In the genomic region with DNA sequence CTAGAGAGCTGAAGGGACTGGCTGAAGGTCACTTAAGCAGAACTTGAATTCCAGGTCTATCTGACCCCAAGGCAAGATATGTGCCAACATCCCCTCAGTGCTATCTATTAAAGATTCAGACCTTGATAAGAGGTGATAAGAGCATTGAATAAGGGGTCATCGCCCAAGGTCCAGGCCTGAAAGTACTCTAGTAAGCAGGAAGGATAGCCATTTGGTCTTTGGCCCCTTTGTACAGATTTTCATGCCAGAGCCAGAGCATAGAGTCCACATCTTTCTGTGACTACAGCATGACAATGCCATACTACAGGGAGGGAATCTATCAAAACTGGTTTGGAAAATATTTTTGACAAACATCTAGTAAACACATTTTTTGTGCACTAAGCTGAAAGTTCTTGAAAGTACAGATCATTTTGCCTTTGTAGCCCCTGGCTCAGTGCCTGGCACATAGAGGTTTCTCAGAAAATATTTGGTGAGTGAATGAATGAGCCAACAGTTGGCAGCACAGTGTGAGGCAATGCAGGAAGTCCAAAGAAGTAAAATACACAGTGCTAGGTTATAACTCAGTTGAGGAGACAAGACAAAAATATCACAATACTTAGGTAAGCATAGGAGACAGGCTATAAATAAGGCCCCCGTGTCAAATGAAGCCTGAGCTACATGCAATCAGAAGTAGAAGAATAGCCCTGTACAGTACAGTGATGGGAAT, we compare ENCODE assay signal across 14 cellular contexts. TPM values are rescaled to one million over a fixed set of nuclear protein-coding genes. Genes with fewer than 3 reads are reported as not detected.
DNase-seq lines count a peak whose midpoint lies in the region; ATAC-seq and TF ChIP-seq lines count a peak whose summit lies in the region.
"Had no signal": no experiment of that assay in that cellular context is flagged by ENCODE, and none has a peak within 500 bp of the region (broad histone marks: within the 10 kb centered on the region; RNA-seq: fewer than 3 reads in every experiment).

No MANE protein-coding gene starts in this region.

- H3K27ac ChIP-seq in testis: no peak overlapping the region
- H3K27ac ChIP-seq: breast epithelium had no signal

- ATAC-seq in SK-N-SH treated with all-trans-retinoic acid at 6 μM for 48 hours (peak; percentile 72), HG03354 (IDR thresholded peaks at IDR 0.05; ENCODE audit: poor library complexity, severe bottlenecking, unreplicated experiment) (no peak)

- TF ChIP-seq CTCF in testis (IDR thresholded peaks at IDR 0.05): no peak

- H3K4me1 ChIP-seq in testis: no peaks in the 10 kb centered on the region
- H3K4me1 ChIP-seq: breast epithelium had no signal

- H3K4me3 ChIP-seq in testis: no peak overlapping the region
- H3K4me3 ChIP-seq: breast epithelium, GM23338 had no signal

- H3K27me3 ChIP-seq in testis: no peaks in the 10 kb centered on the region
- H3K27me3 ChIP-seq: breast epithelium had no signal

- intact Hi-C loops in testis (cut with DNase I; ENCODE audit: low total_unique reads): no loop called here

- DNase-seq in EL: peak; percentile 85
- peak; percentile 91 for DNase-seq in fibroblast of peridontal ligament (ENCODE audit: extremely low read depth)
- peak; percentile 25 for DNase-seq in pons (ENCODE audit: low spot score)
- no peak for DNase-seq in testis
- no peak for DNase-seq in NCI-H510A treated with DMSO at 0.1 percent for 48 hours (lab: John Stamatoyannopoulos, UW)
- DNase-seq in CD1c-positive myeloid dendritic cell (ENCODE audit: extremely low spot score): no peak
- DNase-seq: activated CD4-positive, alpha-beta T cell treated with anti-CD3 and anti-CD28 coated beads for 48 hours; DMS79; NCI-H1694; SHP77 treated with DMSO at 0.1 percent for 48 hours had no signal

- no peaks in the 10 kb centered on the region for H3K9me3 ChIP-seq in testis
- H3K9me3 ChIP-seq: breast epithelium had no signal

- TF ChIP-seq POLR2A in testis (IDR thresholded peaks at IDR 0.05): no peak

- 87 to 89% methylated on average over 2 of the region's 2 CpGs for WGBS in testis, 2 donors

- H3K36me3 ChIP-seq in testis (ENCODE audit: low read depth, missing control alignments): no peaks in the 10 kb centered on the region
- H3K36me3 ChIP-seq: breast epithelium had no signal

TF ChIP-seq in SK-N-SH treated with all-trans-retinoic acid at 6 μM for 48 hours, 23 proteins besides CTCF, POLR2A, EP300 and RAD21:
- TF ChIP-seq ISL1 (CRISPR knock-in tag; IDR thresholded peaks at IDR 0.05): 0 out of 2 replicates have a peak, but pooled peaks have one; percentile 7
- TF ChIP-seq CSRNP3 (CRISPR knock-in tag; IDR thresholded peaks at IDR 0.05): no peak
- no peak for TF ChIP-seq CSDC2 (CRISPR knock-in tag; IDR thresholded peaks at IDR 0.05)
- TF ChIP-seq ESRRG (CRISPR knock-in tag; IDR thresholded peaks at IDR 0.05): no peak
- TF ChIP-seq RARB (CRISPR knock-in tag; IDR thresholded peaks at IDR 0.05): no peak
- no peak for TF ChIP-seq ZNF70 (CRISPR knock-in tag; IDR thresholded peaks at IDR 0.05)

RNA-seq across cellular contexts. Expression of gene RRAS2, which starts 15.1 kb away (rescaled TPM):
- 10 to 100 TPM; 57.4 to 62.6 TPM for total RNA-seq in testis
- 37.3 TPM for polyA plus RNA-seq in testis (ENCODE audit: insufficient read depth, low read depth, low replicate concordance)

Comparison
In these comparisons a context has a peak if more than half of its experiments do, and no peak if none do; other contexts are left out.
1. DNase-seq: peak in EL (single experiment), fibroblast of peridontal ligament (single experiment) and pons (single experiment); none in testis (single experiment), NCI-H510A treated with DMSO at 0.1 percent for 48 hours (single experiment) and CD1c-positive myeloid dendritic cell (single experiment).